In the genomic region with DNA sequence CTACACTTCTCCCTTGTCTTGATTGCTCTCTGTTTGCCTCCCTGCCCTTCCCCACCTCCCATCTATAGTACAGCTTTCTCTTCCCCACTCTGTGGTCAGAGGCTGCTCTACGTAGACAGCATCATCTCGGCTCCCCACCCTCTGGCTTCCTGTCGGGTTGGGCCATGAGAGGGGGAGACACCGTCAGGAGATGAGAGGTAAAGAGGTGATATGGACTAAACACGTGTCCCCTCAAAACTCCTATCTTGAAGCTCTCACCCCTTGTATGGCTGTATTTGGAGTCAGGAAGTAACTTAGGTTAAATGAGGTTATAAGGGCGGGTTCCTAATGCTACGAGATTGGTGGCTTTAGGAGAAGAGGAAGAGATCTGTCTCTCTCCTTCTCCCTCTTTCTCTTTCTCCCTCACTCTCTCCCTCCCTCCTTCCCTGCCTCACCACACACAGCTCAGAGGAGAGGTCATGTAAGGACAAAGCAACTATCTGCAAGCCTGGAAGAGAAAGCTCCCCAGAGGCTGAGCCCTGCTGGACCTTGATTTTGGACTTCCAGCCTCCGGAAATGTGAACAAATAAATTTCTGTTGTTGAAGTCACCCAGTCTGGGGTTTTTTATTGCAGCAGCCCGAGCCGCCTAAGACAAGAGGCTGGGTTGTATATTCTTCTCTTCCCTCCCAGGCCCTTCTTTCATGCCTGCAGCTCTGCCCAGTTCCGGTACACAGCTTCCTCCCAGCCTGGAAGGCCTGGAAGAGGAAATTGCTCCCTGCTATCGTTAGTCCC, we compare ENCODE assay signal across 9 cellular contexts.
DNase-seq lines count a peak whose midpoint lies in the region; ATAC-seq lines count a peak whose summit lies in the region.
"Had no signal": no experiment of that assay in that cellular context is flagged by ENCODE, and none has a peak within 500 bp of the region (broad histone marks: within the 10 kb centered on the region; RNA-seq: fewer than 3 reads in every experiment).

No MANE protein-coding gene starts in this region.

- H3K27ac Mint-ChIP-seq in activated naive CD4-positive, alpha-beta T cell treated with anti-CD3 and anti-CD28 coated beads, Interleukin-2, amount 10 ng/mL, durations not matched to agents 7 days and 5 days: peak overlapping the region; percentile 71

- peaks cover 20% of the 10 kb centered on the region for H3K4me1 Mint-ChIP-seq in activated naive CD4-positive, alpha-beta T cell treated with anti-CD3 and anti-CD28 coated beads, Interleukin-2, amount 10 ng/mL, durations not matched to agents 7 days and 5 days

- no peaks in the 10 kb centered on the region for H3K9me3 Mint-ChIP-seq in activated naive CD4-positive, alpha-beta T cell treated with anti-CD3 and anti-CD28 coated beads, Interleukin-2, amount 10 ng/mL, durations not matched to agents 7 days and 5 days

- H3K36me3 Mint-ChIP-seq in activated naive CD4-positive, alpha-beta T cell treated with anti-CD3 and anti-CD28 coated beads, Interleukin-2, amount 10 ng/mL, durations not matched to agents 7 days and 5 days: no peaks in the 10 kb centered on the region

- H3K27me3 Mint-ChIP-seq in activated naive CD4-positive, alpha-beta T cell treated with anti-CD3 and anti-CD28 coated beads, Interleukin-2, amount 10 ng/mL, durations not matched to agents 7 days and 5 days: peaks cover 13% of the 10 kb centered on the region

- no peak for ATAC-seq in HG03196 (IDR thresholded peaks at IDR 0.05; ENCODE audit: unreplicated experiment)

- peak overlapping the region; percentile 2 for H3K4me3 Mint-ChIP-seq in activated naive CD4-positive, alpha-beta T cell treated with anti-CD3 and anti-CD28 coated beads, Interleukin-2, amount 10 ng/mL, durations not matched to agents 7 days and 5 days

- CTCF ChIA-PET in activated naive CD4-positive, alpha-beta T cell treated with anti-CD3 and anti-CD28 coated beads, Interleukin-2, amount 10 ng/mL, durations not matched to agents 7 days and 5 days (lab: Charles Lee): interaction anchor here (0.7 to 4.2 kb wide), 7 partner anchors 9 to 952 kb away, joined by 3 to 73 read pairs (median 4); no protein-coding TSS in a partner anchor

- DNase-seq in NCI-H1694 treated with DMSO at 0.1 percent for 48 hours (lab: John Stamatoyannopoulos, UW) (peak; percentile 42), NCI-H1694 (lab: John Stamatoyannopoulos, UW) (no peak), MV-4-11 (lab: John Stamatoyannopoulos, UW) (peak; percentile 89), HPDE6-E6E7 (ENCODE audit: extremely low spot score) (no peak), COR-L47 (lab: John Stamatoyannopoulos, UW) (no peak)
- DNase-seq in activated naive CD4-positive, alpha-beta T cell treated with anti-CD3 and anti-CD28 coated beads, Interleukin-2, amount 10 ng/mL, durations not matched to agents 7 days and 5 days: peak; percentile 73
- peak; percentile 3 for DNase-seq in stimulated activated CD8-positive, alpha-beta memory T cell treated with anti-CD3 and anti-CD28 coated beads, Interleukin-12 subunit alpha, Interleukin-12 subunit beta, amount 100 ng/mL, for 1 hour (ENCODE audit: low read depth)
- DNase-seq: islet precursor cell had no signal

Comparison
In these comparisons a context has a peak if more than half of its experiments do, and no peak if none do; other contexts are left out.
1. DNase-seq: peak in NCI-H1694 treated with DMSO at 0.1 percent for 48 hours (single experiment), MV-4-11 (single experiment), activated naive CD4-positive, alpha-beta T cell treated with anti-CD3 and anti-CD28 coated beads, Interleukin-2, amount 10 ng/mL, durations not matched to agents 7 days and 5 days (single experiment) and stimulated activated CD8-positive, alpha-beta memory T cell treated with anti-CD3 and anti-CD28 coated beads, Interleukin-12 subunit alpha, Interleukin-12 subunit beta, amount 100 ng/mL, for 1 hour (single experiment); none in NCI-H1694 (single experiment), HPDE6-E6E7 (single experiment) and COR-L47 (single experiment).